In genomic region chr1:150578278-150579109, GRCh38 we compare ENCODE assay signal across 8 cellular contexts. TPM values are rescaled to one million over a fixed set of nuclear protein-coding genes. Genes with fewer than 3 reads are reported as not detected.
DNase-seq lines count a peak whose midpoint lies in the region; ATAC-seq, FAIRE-seq and TF ChIP-seq lines count a peak whose summit lies in the region.

No MANE protein-coding gene starts in this region.

- TF ChIP-seq CTCF in astrocyte of the spinal cord (IDR thresholded peaks at IDR 0.05; ENCODE audit: low read depth, low read length): no peak

- DNase-seq in Daoy (ENCODE audit: low read depth): peak; percentile 89
- DNase-seq in HTR-8/SVneo (ENCODE audit: insufficient read length, low spot score): peak; percentile 47
- peak; percentile 43 for DNase-seq in RPMI8226
- peak; percentile 92 for DNase-seq in astrocyte of the spinal cord (ENCODE audit: low read depth, low spot score)
- DNase-seq in sciatic nerve (ENCODE audit: low spot score): peak; percentile 78
- no peak for DNase-seq in 8988T

- in situ Hi-C loops in astrocyte of the spinal cord (cut with HindIII; ENCODE audit: low sequenced_read_pairs): no loop called here

- H3K4me3 ChIP-seq in astrocyte of the spinal cord (ENCODE audit: low read depth, low read length) (peak overlapping the region; percentile 83), iPS-11a (ENCODE audit: low read depth, low read length) (peak overlapping the region; percentile 99)

- no peak for FAIRE-seq in HTR-8/SVneo (lab: Jason Lieb, UNC)

- intact Hi-C loops in sciatic nerve (cut with DNase I): no loop called here

- ATAC-seq in sciatic nerve (peak; percentile 46), GM19452 (IDR thresholded peaks at IDR 0.05; ENCODE audit: unreplicated experiment) (no peak)

RNA-seq across cellular contexts. Expression of gene MCL1, which starts 0.9 kb away (rescaled TPM):
- 210 and 235 TPM in 2 replicates for total RNA-seq in Daoy (2014; rRNA removed; shearing (Covaris generic))
- total RNA-seq in sciatic nerve: 214 TPM

RNA-seq across cellular contexts. Expression of gene ADAMTSL4, which starts 29.3 kb away (rescaled TPM):
- 0.33 TPM in 1 of 2 replicates, not detected in the other for total RNA-seq in Daoy (2014; rRNA removed; shearing (Covaris generic))
- 70.2 TPM for total RNA-seq in sciatic nerve

RNA-seq across cellular contexts. Expression of gene ENSA, which starts 50.9 kb away (rescaled TPM):
- total RNA-seq in Daoy (2014; rRNA removed; shearing (Covaris generic)): 146 and 217 TPM in 2 replicates
- 144 TPM for total RNA-seq in sciatic nerve

Comparison
In these comparisons a context has a peak if more than half of its experiments do, and no peak if none do; other contexts are left out.
1. RNA of gene ADAMTSL4, which starts 29.3 kb away (total RNA-seq): 70.2 TPM in sciatic nerve (single experiment); 0.33 TPM in Daoy; every median in the first group is over 10 times any median in the second.